ENCODE assay signal across 25 cellular contexts in genomic region chr9:132030626-132031325, GRCh38.
"Had no signal": no experiment of that assay in that cellular context is flagged by ENCODE, and none has a peak within 500 bp of the region (broad histone marks: within the 10 kb centered on the region; RNA-seq: fewer than 3 reads in every experiment).

No MANE protein-coding gene starts in this region.

- ATAC-seq: body of pancreas, lower lobe of right lung, mucosa of descending colon, right lobe of liver, WTC11 had no signal

- H3K36me3 ChIP-seq: cardiac muscle cell, lower lobe of right lung, right lobe of liver, tibial artery had no signal

- DNase-seq: activated CD4-positive, alpha-beta T cell treated with anti-CD3 and anti-CD28 coated beads for 4 hours; activated CD4-positive, alpha-beta T cell treated with anti-CD3 and anti-CD28 coated beads, Interleukin-2, amount 50 U/mL, for 48 hours; activated CD8-positive, alpha-beta memory T cell treated with anti-CD3 and anti-CD28 coated beads, Interleukin-2, amount 50 U/mL, for 48 hours; activated effector memory CD4-positive, alpha-beta T cell treated with anti-CD3 and anti-CD28 coated beads, Interleukin-2, amount 50 U/mL, for 16 hours; activated naive CD4-positive, alpha-beta T cell treated with anti-CD3 and anti-CD28 coated beads, Interleukin-2, amount 10 ng/mL, durations not matched to agents 7 days and 5 days; activated T-cell treated with anti-CD3 and anti-CD28 coated beads, Interleukin-2, amount 50 U/mL, for 48 hours; anterior cingulate cortex; body of pancreas; effector CD4-positive, alpha-beta T cell; kidney; lower lobe of right lung; mesendoderm; mucosa of descending colon; occipital lobe; right lobe of liver; stimulated activated CD4-positive, alpha-beta T cell treated with anti-CD3 and anti-CD28 coated beads, Interleukin-1b, Interleukin-23, amount 100 ng/mL, for 48 hours; substantia nigra; T-helper 9 cell; tibial artery had no signal

- H3K9me3 ChIP-seq: body of pancreas, lower lobe of right lung, mucosa of descending colon, right lobe of liver, tibial artery had no signal

- H3K4me3 Mint-ChIP-seq: activated naive CD4-positive, alpha-beta T cell treated with anti-CD3 and anti-CD28 coated beads, Interleukin-2, amount 10 ng/mL, durations not matched to agents 7 days and 5 days; dendritic cell treated with granulocyte-macrophage colony-stimulating factor and Interleukin-4, amounts not matched to agents 40 ng/mL and 50 ng/mL, for 4 days; neural crest cell; stimulated activated naive CD8-positive, alpha-beta T cell treated with anti-CD3 and anti-CD28 coated beads, Interleukin-15, Interleukin-2, amounts not matched to agents 100 ng/mL and 50 ng/mL, for 24 hours; WTC11 had no signal

- H3K27me3 ChIP-seq: body of pancreas, cardiac muscle cell, right lobe of liver, tibial artery had no signal

- H3K27me3 Mint-ChIP-seq: activated naive CD4-positive, alpha-beta T cell treated with anti-CD3 and anti-CD28 coated beads, Interleukin-2, amount 10 ng/mL, durations not matched to agents 7 days and 5 days; dendritic cell treated with granulocyte-macrophage colony-stimulating factor and Interleukin-4, amounts not matched to agents 40 ng/mL and 50 ng/mL, for 4 days; stimulated activated naive CD8-positive, alpha-beta T cell treated with anti-CD3 and anti-CD28 coated beads, Interleukin-15, Interleukin-2, amounts not matched to agents 100 ng/mL and 50 ng/mL, for 24 hours had no signal

- H3K9me3 Mint-ChIP-seq: activated naive CD4-positive, alpha-beta T cell treated with anti-CD3 and anti-CD28 coated beads, Interleukin-2, amount 10 ng/mL, durations not matched to agents 7 days and 5 days; dendritic cell treated with granulocyte-macrophage colony-stimulating factor and Interleukin-4, amounts not matched to agents 40 ng/mL and 50 ng/mL, for 4 days; neural crest cell; stimulated activated naive CD8-positive, alpha-beta T cell treated with anti-CD3 and anti-CD28 coated beads, Interleukin-15, Interleukin-2, amounts not matched to agents 100 ng/mL and 50 ng/mL, for 24 hours; WTC11 had no signal

- H3K27ac ChIP-seq: body of pancreas, cardiac muscle cell, lower lobe of right lung, right lobe of liver, skin epidermis, tibial artery had no signal

- H3K36me3 Mint-ChIP-seq: activated naive CD4-positive, alpha-beta T cell treated with anti-CD3 and anti-CD28 coated beads, Interleukin-2, amount 10 ng/mL, durations not matched to agents 7 days and 5 days; WTC11 had no signal

- H3K27ac Mint-ChIP-seq: activated naive CD4-positive, alpha-beta T cell treated with anti-CD3 and anti-CD28 coated beads, Interleukin-2, amount 10 ng/mL, durations not matched to agents 7 days and 5 days; dendritic cell treated with granulocyte-macrophage colony-stimulating factor and Interleukin-4, amounts not matched to agents 40 ng/mL and 50 ng/mL, for 4 days; stimulated activated naive CD8-positive, alpha-beta T cell treated with anti-CD3 and anti-CD28 coated beads, Interleukin-15, Interleukin-2, amounts not matched to agents 100 ng/mL and 50 ng/mL, for 24 hours; WTC11 had no signal

- H3K4me3 ChIP-seq: body of pancreas, cardiac muscle cell, lower lobe of right lung, mucosa of descending colon, right lobe of liver, skin epidermis, tibial artery had no signal
